Comparison of ENCODE assay signal across 1 cellular context in genomic region chr7:24748521-24748920, GRCh38.
TF ChIP-seq lines count a peak whose summit lies in the region.

No MANE protein-coding gene starts in this region.

TF ChIP-seq in HEK293, 187 proteins besides CTCF, POLR2A, EP300 and RAD21:
- TF ChIP-seq, protein P1, sequence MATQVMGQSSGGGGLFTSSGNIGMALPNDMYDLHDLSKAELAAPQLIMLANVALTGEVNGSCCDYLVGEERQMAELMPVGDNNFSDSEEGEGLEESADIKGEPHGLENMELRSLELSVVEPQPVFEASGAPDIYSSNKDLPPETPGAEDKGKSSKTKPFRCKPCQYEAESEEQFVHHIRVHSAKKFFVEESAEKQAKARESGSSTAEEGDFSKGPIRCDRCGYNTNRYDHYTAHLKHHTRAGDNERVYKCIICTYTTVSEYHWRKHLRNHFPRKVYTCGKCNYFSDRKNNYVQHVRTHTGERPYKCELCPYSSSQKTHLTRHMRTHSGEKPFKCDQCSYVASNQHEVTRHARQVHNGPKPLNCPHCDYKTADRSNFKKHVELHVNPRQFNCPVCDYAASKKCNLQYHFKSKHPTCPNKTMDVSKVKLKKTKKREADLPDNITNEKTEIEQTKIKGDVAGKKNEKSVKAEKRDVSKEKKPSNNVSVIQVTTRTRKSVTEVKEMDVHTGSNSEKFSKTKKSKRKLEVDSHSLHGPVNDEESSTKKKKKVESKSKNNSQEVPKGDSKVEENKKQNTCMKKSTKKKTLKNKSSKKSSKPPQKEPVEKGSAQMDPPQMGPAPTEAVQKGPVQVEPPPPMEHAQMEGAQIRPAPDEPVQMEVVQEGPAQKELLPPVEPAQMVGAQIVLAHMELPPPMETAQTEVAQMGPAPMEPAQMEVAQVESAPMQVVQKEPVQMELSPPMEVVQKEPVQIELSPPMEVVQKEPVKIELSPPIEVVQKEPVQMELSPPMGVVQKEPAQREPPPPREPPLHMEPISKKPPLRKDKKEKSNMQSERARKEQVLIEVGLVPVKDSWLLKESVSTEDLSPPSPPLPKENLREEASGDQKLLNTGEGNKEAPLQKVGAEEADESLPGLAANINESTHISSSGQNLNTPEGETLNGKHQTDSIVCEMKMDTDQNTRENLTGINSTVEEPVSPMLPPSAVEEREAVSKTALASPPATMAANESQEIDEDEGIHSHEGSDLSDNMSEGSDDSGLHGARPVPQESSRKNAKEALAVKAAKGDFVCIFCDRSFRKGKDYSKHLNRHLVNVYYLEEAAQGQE (tag by site-specific recombination; IDR thresholded peaks at IDR 0.05) = peak; percentile 82
- TF ChIP-seq PATZ1 (tag by site-specific recombination; IDR thresholded peaks at IDR 0.05) = no peak
